Comparison of ENCODE assay signal across 1 cellular context in genomic region chr16:8674413-8675022, GRCh38.
A peak's percentile ranks its signal among the peaks of the same experiment; 100 is the strongest.
TF ChIP-seq lines count a peak whose summit lies in the region.

ABAT (plus strand) TSS chr16:8674617; CDS start chr16:8735740, 61,123 bp downstream.

TF ChIP-seq in HCT116, 20 proteins besides CTCF, POLR2A, EP300 and RAD21:
- no peak for TF ChIP-seq POLR2AphosphoS5 (IDR thresholded peaks at IDR 0.05; ENCODE audit: low read depth, low read length)
- TF ChIP-seq, protein P1, sequence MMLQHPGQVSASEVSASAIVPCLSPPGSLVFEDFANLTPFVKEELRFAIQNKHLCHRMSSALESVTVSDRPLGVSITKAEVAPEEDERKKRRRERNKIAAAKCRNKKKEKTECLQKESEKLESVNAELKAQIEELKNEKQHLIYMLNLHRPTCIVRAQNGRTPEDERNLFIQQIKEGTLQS (IDR thresholded peaks at IDR 0.05) = no peak
- no peak for TF ChIP-seq ZFX (IDR thresholded peaks at IDR 0.05)
- TF ChIP-seq YY1 (IDR thresholded peaks at IDR 0.05; ENCODE audit: extremely low read depth, insufficient replicate concordance, low read depth, low read length) = no peak
- peak; percentile 50; the same call in 1 of the 2 replicates for TF ChIP-seq SP1 (IDR thresholded peaks at IDR 0.05; ENCODE audit: low read depth)
